In the genomic region with DNA sequence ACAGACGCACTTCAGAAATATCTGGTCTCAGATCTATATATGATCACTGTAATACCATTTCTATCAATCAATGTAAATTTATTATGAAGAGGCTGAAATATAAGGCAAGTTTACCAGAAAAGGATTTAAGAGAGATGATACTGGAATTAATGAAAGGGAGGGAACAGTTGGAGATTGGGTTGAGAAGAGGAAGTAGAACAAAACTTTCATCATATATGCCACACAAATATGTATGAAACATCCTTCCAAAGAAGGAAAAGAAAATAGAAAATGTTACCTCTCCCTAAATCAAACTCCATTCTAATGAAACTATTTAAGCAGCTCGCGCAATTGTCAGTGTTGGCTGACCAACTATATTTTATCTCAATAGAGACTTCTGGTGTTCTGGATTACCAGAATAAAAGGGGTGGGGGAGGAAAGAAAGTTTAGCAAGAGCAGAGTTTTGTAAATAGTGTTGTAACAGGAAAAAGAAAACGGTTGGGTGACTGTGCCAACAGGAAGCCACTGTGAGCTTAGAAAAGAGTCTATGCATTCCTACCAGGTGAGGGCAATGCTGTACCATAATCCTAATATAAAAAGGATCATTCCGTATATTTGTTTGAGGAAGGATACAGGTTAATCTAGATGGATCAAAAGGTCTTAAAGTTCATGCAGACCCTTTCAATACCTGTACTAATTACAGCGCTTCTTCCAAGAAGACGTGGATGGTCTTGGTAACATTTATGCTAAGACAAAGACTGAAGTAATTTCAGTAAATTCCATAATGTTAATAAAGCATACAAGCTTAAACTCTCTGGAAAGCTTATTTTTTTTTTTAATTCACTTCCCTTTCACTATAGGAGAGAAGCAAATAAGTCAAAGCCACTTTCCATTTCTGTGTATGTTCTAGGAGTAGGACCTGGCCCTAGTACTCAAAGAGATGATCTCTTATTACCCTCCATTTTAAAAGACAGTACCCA, we compare ENCODE assay signal across 8 cellular contexts. TPM values are rescaled to one million over a fixed set of nuclear protein-coding genes. Genes with fewer than 3 reads are reported as not detected.
DNase-seq lines count a peak whose midpoint lies in the region; FAIRE-seq and TF ChIP-seq lines count a peak whose summit lies in the region.

No MANE protein-coding gene starts in this region.

- H3K27me3 ChIP-seq in stomach: no peaks in the 10 kb centered on the region

- FAIRE-seq in GM19239 (lab: Jason Lieb, UNC): peak; percentile 58

- peaks cover 0 to 18% (median 15%) of the 10 kb centered on the region in 4 donors for H3K9me3 ChIP-seq in stomach

- no peak for TF ChIP-seq EP300 in stomach (IDR thresholded peaks at IDR 0.05)

- TF ChIP-seq CTCF in AG09319 (IDR thresholded peaks at IDR 0.05; ENCODE audit: low read depth, low read length) (peak; percentile 44), stomach (IDR thresholded peaks at IDR 0.05) (peak in 5 of 7 experiments; percentile 24 to 78 (median 57))

- intact Hi-C loops in stomach (cut with DNase I; ENCODE audit: low total_unique reads): loop anchor here (10.0 kb wide), 1 partner anchor 90 kb away; no protein-coding TSS in a partner anchor

- H3K4me3 ChIP-seq in stomach: no peak overlapping the region

- peak; percentile 46 for DNase-seq in AG09319 (ENCODE audit: extremely low read depth, low read depth)
- no peak for DNase-seq in GM19239 (ENCODE audit: insufficient read length, low spot score)
- DNase-seq in NCI-H748 treated with DMSO at 0.1 percent for 48 hours (lab: John Stamatoyannopoulos, UW): peak; percentile 7
- peak; percentile 92 for DNase-seq in amniotic epithelial cell (ENCODE audit: low read depth)
- peak; percentile 58 for DNase-seq in iPS-NIHi11 (ENCODE audit: low spot score)
- DNase-seq in stomach: peak; percentile 65
- DNase-seq in DMS79 treated with DMSO at 0.1 percent for 48 hours (lab: John Stamatoyannopoulos, UW): no peak
- no peak for DNase-seq in C1 segment of cervical spinal cord (lab: John Stamatoyannopoulos, UW)

- TF ChIP-seq POLR2A in stomach (IDR thresholded peaks at IDR 0.05): no peak

- peaks cover 8 to 46% (median 10%) of the 10 kb centered on the region in 4 donors for H3K4me1 ChIP-seq in stomach

- H3K36me3 ChIP-seq in stomach: peaks cover 0 to 75% (median 61%) of the 10 kb centered on the region in 4 donors

- 29 to 38% (median 37%) methylated on average over 7 of the region's 7 CpGs for WGBS in stomach, 5 donors

- peak overlapping the region in 4 of 5 donors; percentile 5 to 85 (median 62) for H3K27ac ChIP-seq in stomach

RNA-seq across cellular contexts. Expression of a gene that starts 14.5 kb away (rescaled TPM):
- 10 to 100 TPM in 2 of 5 donors, 1 to 10 TPM in 2, under 1 TPM in 1; 0.29 to 15.8 (median 9.8) TPM for total RNA-seq in stomach
- 10 to 100 TPM; 14.4 to 28.1 (median 19.0) TPM for polyA plus RNA-seq in stomach

RNA-seq across cellular contexts. Expression of a gene that starts 24.7 kb away (rescaled TPM):
- total RNA-seq in stomach: 100 to 1,000 TPM in 1 of 5 donors, 10 to 100 TPM in 4; 19.4 to 101 (median 92.9) TPM
- polyA plus RNA-seq in stomach: 100 to 1,000 TPM in 2 of 3 donors, 10 to 100 TPM in 1; 61.9 to 117 (median 103) TPM

RNA-seq across cellular contexts. Expression of a gene that starts 43.9 kb away (rescaled TPM):
- total RNA-seq in stomach: 10 to 100 TPM in 2 of 5 donors, 1 to 10 TPM in 3; 1.4 to 38.2 (median 6.7) TPM
- polyA plus RNA-seq in stomach: 1 to 10 TPM; 3.6 to 4.3 (median 3.7) TPM

Comparison
In these comparisons a context has a peak if more than half of its experiments do, and no peak if none do; other contexts are left out.
1. DNase-seq: peak in AG09319 (single experiment), NCI-H748 treated with DMSO at 0.1 percent for 48 hours (single experiment), amniotic epithelial cell (single experiment), iPS-NIHi11 (single experiment) and stomach (single experiment); none in GM19239 (single experiment), DMS79 treated with DMSO at 0.1 percent for 48 hours (single experiment) and C1 segment of cervical spinal cord (0 of 14).